1 cellular context compared by ENCODE assay signal in the genomic region with DNA sequence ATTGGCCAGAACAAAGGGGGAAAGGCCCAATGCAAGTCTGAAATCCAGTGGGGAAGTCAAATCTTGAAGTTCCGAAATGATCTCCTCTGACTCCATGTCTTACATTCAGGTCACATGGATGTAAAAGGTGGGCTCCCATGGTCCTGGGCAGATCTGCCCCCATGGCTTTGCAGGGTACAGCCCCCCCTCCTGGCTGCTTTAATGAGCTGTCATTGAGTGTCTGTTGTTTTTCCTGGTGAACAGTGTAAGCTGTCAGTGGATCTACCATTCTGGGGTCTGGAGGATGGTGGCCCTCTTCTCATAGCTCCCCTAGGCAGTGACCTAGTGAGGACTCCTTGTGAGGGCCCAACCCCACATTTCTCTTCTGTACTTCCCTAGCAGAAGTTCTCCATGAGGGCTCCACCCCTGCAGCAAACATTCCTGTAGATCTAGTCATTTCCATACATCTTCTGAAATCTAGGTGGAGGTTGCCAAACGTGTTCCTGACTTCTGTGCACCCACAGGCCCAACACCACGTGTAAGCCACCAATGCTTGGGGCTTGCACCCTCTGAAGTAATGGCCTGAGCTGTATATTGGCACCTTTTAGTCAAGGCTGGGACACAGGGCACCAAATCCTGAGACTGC.
TF ChIP-seq lines count a peak whose summit lies in the region.

No MANE protein-coding gene starts in this region.

TF ChIP-seq in GM12878, 131 proteins besides CTCF, POLR2A, EP300 and RAD21:
- TF ChIP-seq BMI1 (IDR thresholded peaks at IDR 0.05; ENCODE audit: borderline replicate concordance) = no peak
- TF ChIP-seq, protein P1, sequence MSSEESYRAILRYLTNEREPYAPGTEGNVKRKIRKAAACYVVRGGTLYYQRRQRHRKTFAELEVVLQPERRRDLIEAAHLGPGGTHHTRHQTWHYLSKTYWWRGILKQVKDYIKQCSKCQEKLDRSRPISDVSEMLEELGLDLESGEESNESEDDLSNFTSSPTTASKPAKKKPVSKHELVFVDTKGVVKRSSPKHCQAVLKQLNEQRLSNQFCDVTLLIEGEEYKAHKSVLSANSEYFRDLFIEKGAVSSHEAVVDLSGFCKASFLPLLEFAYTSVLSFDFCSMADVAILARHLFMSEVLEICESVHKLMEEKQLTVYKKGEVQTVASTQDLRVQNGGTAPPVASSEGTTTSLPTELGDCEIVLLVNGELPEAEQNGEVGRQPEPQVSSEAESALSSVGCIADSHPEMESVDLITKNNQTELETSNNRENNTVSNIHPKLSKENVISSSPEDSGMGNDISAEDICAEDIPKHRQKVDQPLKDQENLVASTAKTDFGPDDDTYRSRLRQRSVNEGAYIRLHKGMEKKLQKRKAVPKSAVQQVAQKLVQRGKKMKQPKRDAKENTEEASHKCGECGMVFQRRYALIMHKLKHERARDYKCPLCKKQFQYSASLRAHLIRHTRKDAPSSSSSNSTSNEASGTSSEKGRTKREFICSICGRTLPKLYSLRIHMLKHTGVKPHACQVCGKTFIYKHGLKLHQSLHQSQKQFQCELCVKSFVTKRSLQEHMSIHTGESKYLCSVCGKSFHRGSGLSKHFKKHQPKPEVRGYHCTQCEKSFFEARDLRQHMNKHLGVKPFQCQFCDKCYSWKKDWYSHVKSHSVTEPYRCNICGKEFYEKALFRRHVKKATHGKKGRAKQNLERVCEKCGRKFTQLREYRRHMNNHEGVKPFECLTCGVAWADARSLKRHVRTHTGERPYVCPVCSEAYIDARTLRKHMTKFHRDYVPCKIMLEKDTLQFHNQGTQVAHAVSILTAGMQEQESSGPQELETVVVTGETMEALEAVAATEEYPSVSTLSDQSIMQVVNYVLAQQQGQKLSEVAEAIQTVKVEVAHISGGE (CRISPR knock-in tag; IDR thresholded peaks at IDR 0.05) = no peak
TF ChIP-seq in GM12878: peak in this region for 0.
